In genomic region chr12:118188690-118189371, GRCh38 we compare ENCODE assay signal across 10 cellular contexts. TPM values are rescaled to one million over a fixed set of nuclear protein-coding genes. Genes with fewer than 3 reads are reported as not detected.
DNase-seq lines count a peak whose midpoint lies in the region; ATAC-seq, FAIRE-seq and TF ChIP-seq lines count a peak whose summit lies in the region.
"Had no signal": no experiment of that assay in that cellular context is flagged by ENCODE, and none has a peak within 500 bp of the region (broad histone marks: within the 10 kb centered on the region; RNA-seq: fewer than 3 reads in every experiment).

No MANE protein-coding gene starts in this region.

- DNase-seq in Kasumi-1 (lab: John Stamatoyannopoulos, UW) (peak; percentile 33 to 35), astrocyte (ENCODE audit: low read depth) (peak; percentile 58), left ventricle myocardium superior (peak; percentile 64), sigmoid colon (peak; percentile 75), SKM-1 treated with dmso at 0.1 percent for 144 hours (lab: John Stamatoyannopoulos, UW; ENCODE audit: unreplicated experiment) (no peak)
- DNase-seq in activated CD8-positive, alpha-beta T cell treated with anti-CD3 and anti-CD28 coated beads for 36 hours, result no peak
- DNase-seq in stimulated activated naive B cell treated with anti-CD40 and anti-IgM and Interleukin-4, amounts not matched to agents 10 μg/mL and 1 μg/mL and 100 μg/mL, for 72 hours, result no peak
- no peak for DNase-seq in activated CD4-positive, alpha-beta T cell treated with anti-CD3 and anti-CD28 coated beads, Interleukin-2, amount 50 U/mL, for 1 hour
- DNase-seq: T-helper 2 cell had no signal

- peaks cover 30% of the 10 kb centered on the region for H3K4me1 ChIP-seq in astrocyte (ENCODE audit: insufficient read depth, low read length)
- peaks cover 0 to 39% (median 20%) of the 10 kb centered on the region in 4 donors for H3K4me1 ChIP-seq in sigmoid colon

- H3K27me3 ChIP-seq in astrocyte (ENCODE audit: insufficient read depth, low read length), result no peaks in the 10 kb centered on the region
- H3K27me3 ChIP-seq in sigmoid colon, result no peaks in the 10 kb centered on the region

- no peak for TF ChIP-seq POLR2A in sigmoid colon (IDR thresholded peaks at IDR 0.05)

- no peaks in the 10 kb centered on the region for H3K27me3 Mint-ChIP-seq in astrocyte (ENCODE audit: low read depth, unreplicated experiment)
- no peaks in the 10 kb centered on the region for H3K27me3 Mint-ChIP-seq in activated CD8-positive, alpha-beta T cell treated with anti-CD3 and anti-CD28 coated beads for 36 hours
- H3K27me3 Mint-ChIP-seq in stimulated activated naive B cell treated with anti-CD40 and anti-IgM and Interleukin-4, amounts not matched to agents 10 μg/mL and 1 μg/mL and 100 μg/mL, for 72 hours, result no peaks in the 10 kb centered on the region
- H3K27me3 Mint-ChIP-seq: dendritic cell treated with granulocyte-macrophage colony-stimulating factor and Interleukin-4, amounts not matched to agents 40 ng/mL and 50 ng/mL, for 4 days had no signal

- peak; percentile 74 for ATAC-seq in left ventricle myocardium superior
- ATAC-seq in activated CD8-positive, alpha-beta T cell treated with anti-CD3 and anti-CD28 coated beads for 36 hours, result no peak
- no peak for ATAC-seq in stimulated activated naive B cell treated with anti-CD40 and anti-IgM and Interleukin-4, amounts not matched to agents 10 μg/mL and 1 μg/mL and 100 μg/mL, for 72 hours (replicated peaks)

- WGBS in sigmoid colon, 2 donors, result 80 to 87% methylated on average over 10 of the region's 10 CpGs

- peaks cover 22% of the 10 kb centered on the region for H3K4me1 Mint-ChIP-seq in astrocyte (ENCODE audit: low read depth, unreplicated experiment)
- H3K4me1 Mint-ChIP-seq in activated CD8-positive, alpha-beta T cell treated with anti-CD3 and anti-CD28 coated beads for 36 hours (ENCODE audit: low read depth), result peaks cover 15% of the 10 kb centered on the region
- H3K4me1 Mint-ChIP-seq in stimulated activated naive B cell treated with anti-CD40 and anti-IgM and Interleukin-4, amounts not matched to agents 10 μg/mL and 1 μg/mL and 100 μg/mL, for 72 hours, result peaks cover 13 to 19% of the 10 kb centered on the region in 2 donors

- H3K27ac ChIP-seq in astrocyte (ENCODE audit: low read depth, low read length), result peak overlapping the region; percentile 14
- peak overlapping the region; percentile 79 to 85 (median 82) for H3K27ac ChIP-seq in sigmoid colon

- H3K36me3 Mint-ChIP-seq in astrocyte (ENCODE audit: low read depth, unreplicated experiment), result no peaks in the 10 kb centered on the region
- H3K36me3 Mint-ChIP-seq in activated CD8-positive, alpha-beta T cell treated with anti-CD3 and anti-CD28 coated beads for 36 hours (ENCODE audit: low read depth), result peaks cover 5% of the 10 kb centered on the region
- peaks cover 14 to 23% of the 10 kb centered on the region in 2 donors for H3K36me3 Mint-ChIP-seq in stimulated activated naive B cell treated with anti-CD40 and anti-IgM and Interleukin-4, amounts not matched to agents 10 μg/mL and 1 μg/mL and 100 μg/mL, for 72 hours

- POLR2A ChIA-PET in activated CD8-positive, alpha-beta T cell treated with anti-CD3 and anti-CD28 coated beads for 36 hours (lab: Charles Lee), result no interaction called here

- CTCF ChIA-PET in activated CD8-positive, alpha-beta T cell treated with anti-CD3 and anti-CD28 coated beads for 36 hours (lab: Charles Lee), result no interaction called here

- peak overlapping the region; percentile 89 for H3K4me2 ChIP-seq in astrocyte (ENCODE audit: low read length)

- H3K9me3 ChIP-seq in astrocyte (ENCODE audit: insufficient read depth, low read depth, low read length) (no peaks in the 10 kb centered on the region), sigmoid colon (no peaks in the 10 kb centered on the region)

- H3K36me3 ChIP-seq in astrocyte (ENCODE audit: insufficient read depth, low read length) (no peaks in the 10 kb centered on the region), sigmoid colon (no peaks in the 10 kb centered on the region)

- peak overlapping the region; percentile 77 for H3K27ac Mint-ChIP-seq in astrocyte (ENCODE audit: unreplicated experiment)
- no peak overlapping the region for H3K27ac Mint-ChIP-seq in activated CD8-positive, alpha-beta T cell treated with anti-CD3 and anti-CD28 coated beads for 36 hours
- no peak overlapping the region for H3K27ac Mint-ChIP-seq in stimulated activated naive B cell treated with anti-CD40 and anti-IgM and Interleukin-4, amounts not matched to agents 10 μg/mL and 1 μg/mL and 100 μg/mL, for 72 hours
- H3K27ac Mint-ChIP-seq: dendritic cell treated with granulocyte-macrophage colony-stimulating factor and Interleukin-4, amounts not matched to agents 40 ng/mL and 50 ng/mL, for 4 days had no signal

- FAIRE-seq in astrocyte (lab: Jason Lieb, UNC), result peak; percentile 34

- no peaks in the 10 kb centered on the region for H3K9me3 Mint-ChIP-seq in astrocyte (ENCODE audit: unreplicated experiment)
- no peaks in the 10 kb centered on the region for H3K9me3 Mint-ChIP-seq in activated CD8-positive, alpha-beta T cell treated with anti-CD3 and anti-CD28 coated beads for 36 hours
- no peaks in the 10 kb centered on the region for H3K9me3 Mint-ChIP-seq in stimulated activated naive B cell treated with anti-CD40 and anti-IgM and Interleukin-4, amounts not matched to agents 10 μg/mL and 1 μg/mL and 100 μg/mL, for 72 hours
- H3K9me3 Mint-ChIP-seq: dendritic cell treated with granulocyte-macrophage colony-stimulating factor and Interleukin-4, amounts not matched to agents 40 ng/mL and 50 ng/mL, for 4 days had no signal

- no peak for TF ChIP-seq EP300 in sigmoid colon (IDR thresholded peaks at IDR 0.05)

- H3K4me3 ChIP-seq in astrocyte (ENCODE audit: insufficient read depth, low read depth, low read length), result peak overlapping the region; percentile 67
- peak overlapping the region; percentile 13 to 50 (median 45) for H3K4me3 ChIP-seq in sigmoid colon

- peaks cover 9% of the 10 kb centered on the region for H3K79me2 ChIP-seq in astrocyte (ENCODE audit: insufficient read depth, low read length)

- intact Hi-C loops in left ventricle myocardium superior (cut with micrococcal nuclease), result no loop called here
- intact Hi-C loops in sigmoid colon (cut with DNase I), result loop anchor here (2.0 to 5.0 kb wide), 3 partner anchors 52 to 184 kb away; partner anchors contain the start of genes PEBP1, TAOK3 and WSB2
- intact Hi-C loops in activated CD8-positive, alpha-beta T cell treated with anti-CD3 and anti-CD28 coated beads for 36 hours (cut with micrococcal nuclease), result no loop called here

- TF ChIP-seq CTCF in astrocyte (IDR thresholded peaks at IDR 0.05; ENCODE audit: insufficient read depth, low read depth, low read length) (no peak), sigmoid colon (IDR thresholded peaks at IDR 0.05) (no peak)
- no peak for TF ChIP-seq CTCF in activated CD8-positive, alpha-beta T cell treated with anti-CD3 and anti-CD28 coated beads for 36 hours (IDR thresholded peaks at IDR 0.05)

- H4K20me1 ChIP-seq in astrocyte (ENCODE audit: insufficient read depth, low read length), result peaks cover 1% of the 10 kb centered on the region

- H2AFZ ChIP-seq in astrocyte (ENCODE audit: low read depth, low read length), result peak overlapping the region; percentile 28

- peak overlapping the region; percentile 86 for H3K4me3 Mint-ChIP-seq in astrocyte (ENCODE audit: unreplicated experiment)
- H3K4me3 Mint-ChIP-seq in activated CD8-positive, alpha-beta T cell treated with anti-CD3 and anti-CD28 coated beads for 36 hours, result no peak overlapping the region
- H3K4me3 Mint-ChIP-seq in stimulated activated naive B cell treated with anti-CD40 and anti-IgM and Interleukin-4, amounts not matched to agents 10 μg/mL and 1 μg/mL and 100 μg/mL, for 72 hours, result no peak overlapping the region
- H3K4me3 Mint-ChIP-seq: dendritic cell treated with granulocyte-macrophage colony-stimulating factor and Interleukin-4, amounts not matched to agents 40 ng/mL and 50 ng/mL, for 4 days had no signal

- peak overlapping the region; percentile 85 for H3K9ac ChIP-seq in astrocyte (ENCODE audit: low read length)

RNA-seq across cellular contexts. Expression of gene PEBP1, which starts 52.9 kb away (rescaled TPM):
- total RNA-seq in astrocyte, result 127 and 160 TPM in 2 replicates
- 500 TPM for total RNA-seq in left ventricle myocardium superior
- 100 to 1,000 TPM; 202 to 339 (median 292) TPM for total RNA-seq in sigmoid colon
- 100 to 1,000 TPM; 215 to 358 (median 242) TPM for polyA plus RNA-seq in sigmoid colon
- 100 to 1,000 TPM; 122 to 128 TPM for total RNA-seq in activated CD8-positive, alpha-beta T cell treated with anti-CD3 and anti-CD28 coated beads for 36 hours

Comparison
In these comparisons a context has a peak if more than half of its experiments do, and no peak if none do; other contexts are left out.
1. DNase-seq: peak in Kasumi-1 (2 of 2), astrocyte (single experiment), left ventricle myocardium superior (single experiment) and sigmoid colon (single experiment); none in activated CD8-positive, alpha-beta T cell treated with anti-CD3 and anti-CD28 coated beads for 36 hours (single experiment), stimulated activated naive B cell treated with anti-CD40 and anti-IgM and Interleukin-4, amounts not matched to agents 10 μg/mL and 1 μg/mL and 100 μg/mL, for 72 hours (single experiment), SKM-1 treated with dmso at 0.1 percent for 144 hours (single experiment) and activated CD4-positive, alpha-beta T cell treated with anti-CD3 and anti-CD28 coated beads, Interleukin-2, amount 50 U/mL, for 1 hour (single experiment).